In genomic region chr9:17159469-17159868, GRCh38 we compare ENCODE assay signal across 29 cellular contexts.
"Had no signal": no experiment of that assay in that cellular context is flagged by ENCODE, and none has a peak within 500 bp of the region (broad histone marks: within the 10 kb centered on the region; RNA-seq: fewer than 3 reads in every experiment).

No MANE protein-coding gene starts in this region.

- H3K4me1 ChIP-seq: left lung, lower lobe of right lung, right atrium auricular region, right lobe of liver, testis, thyroid gland, transverse colon, upper lobe of left lung, vagina had no signal

- H3K4me1 Mint-ChIP-seq: immature natural killer cell; naive B cell; stimulated activated memory B cell treated with anti-CD40 and anti-IgM and Interleukin-4, amounts not matched to agents 10 μg/mL and 1 μg/mL and 100 μg/mL, for 72 hours; stimulated activated naive CD8-positive, alpha-beta T cell treated with anti-CD3 and anti-CD28 coated beads, Interleukin-15, amount 100 ng/mL, for 72 hours had no signal

- H3K27ac ChIP-seq: left lung, lower lobe of right lung, ovary, right atrium auricular region, right lobe of liver, testis, thyroid gland, transverse colon, upper lobe of left lung, vagina had no signal

- H3K9me3 ChIP-seq: ovary, right atrium auricular region, right lobe of liver, testis, thyroid gland, transverse colon, upper lobe of left lung, vagina had no signal

- H3K27ac Mint-ChIP-seq: immature natural killer cell; natural killer cell treated with Interleukin-12 subunit alpha and Interleukin-12 subunit beta and Interleukin-15 and Interleukin-18, amount 100 ng/mL, for 72 hours; progenitor cell of endocrine pancreas; stimulated activated memory B cell treated with anti-CD40 and anti-IgM and Interleukin-4, amounts not matched to agents 10 μg/mL and 1 μg/mL and 100 μg/mL, for 72 hours; stimulated activated naive CD8-positive, alpha-beta T cell treated with anti-CD3 and anti-CD28 coated beads, Interleukin-15, amount 100 ng/mL, for 72 hours had no signal

- H3K4me3 Mint-ChIP-seq: immature natural killer cell; naive B cell; natural killer cell treated with Interleukin-12 subunit alpha and Interleukin-12 subunit beta and Interleukin-15 and Interleukin-18, amount 100 ng/mL, for 72 hours; stimulated activated memory B cell treated with anti-CD40 and anti-IgM and Interleukin-4, amounts not matched to agents 10 μg/mL and 1 μg/mL and 100 μg/mL, for 72 hours; stimulated activated naive CD8-positive, alpha-beta T cell treated with anti-CD3 and anti-CD28 coated beads, Interleukin-15, amount 100 ng/mL, for 72 hours had no signal

- H3K4me3 ChIP-seq: left lung, lower lobe of right lung, ovary, right atrium auricular region, right lobe of liver, smooth muscle cell, testis, thyroid gland, transverse colon, upper lobe of left lung, vagina had no signal

- ATAC-seq: left colon; left lung; lower lobe of right lung; natural killer cell treated with Interleukin-12 subunit alpha and Interleukin-12 subunit beta and Interleukin-15 and Interleukin-18, amount 100 ng/mL, for 72 hours; right lobe of liver; stimulated activated memory B cell treated with anti-CD40 and anti-IgM and Interleukin-4, amounts not matched to agents 10 μg/mL and 1 μg/mL and 100 μg/mL, for 72 hours; stimulated activated naive CD8-positive, alpha-beta T cell treated with anti-CD3 and anti-CD28 coated beads, Interleukin-15, amount 100 ng/mL, for 72 hours had no signal

- H3K27me3 ChIP-seq: left lung, ovary, right atrium auricular region, right lobe of liver, testis, thyroid gland, transverse colon, upper lobe of left lung, vagina had no signal

- H3K36me3 ChIP-seq: lower lobe of right lung, ovary, right atrium auricular region, thyroid gland, transverse colon, vagina had no signal

- DNase-seq: hippocampal formation; immature natural killer cell; kidney; left colon; left lung; lower lobe of right lung; mammary epithelial cell; mesenchymal stem cell; naive B cell; ovary; right lobe of liver; stimulated activated CD4-positive, alpha-beta T cell treated with anti-CD3 and anti-CD28 coated beads, Interleukin-1b, Interleukin-23, amount 100 ng/mL, for 48 hours; stimulated activated CD4-positive, alpha-beta T cell treated with anti-CD3 and anti-CD28 coated beads, Interleukin-2, amount 100 ng/mL, for 48 hours; stimulated activated CD4-positive, alpha-beta T cell treated with anti-CD3 and anti-CD28 coated beads, Interleukin-4, amount 100 ng/mL, for 4 hours; stimulated activated CD8-positive, alpha-beta memory T cell treated with anti-CD3 and anti-CD28 coated beads, Interleukin-4, amount 100 ng/mL, for 48 hours; stimulated activated naive CD4-positive, alpha-beta T cell treated with Interleukin-2 at 50 U/mL for 16 hours; stimulated activated naive CD8-positive, alpha-beta T cell treated with anti-CD3 and anti-CD28 coated beads, Interleukin-15, amount 100 ng/mL, for 72 hours; substantia nigra; testis; thyroid gland; transverse colon; upper lobe of left lung had no signal

- H3K9me3 Mint-ChIP-seq: natural killer cell treated with Interleukin-12 subunit alpha and Interleukin-12 subunit beta and Interleukin-15 and Interleukin-18, amount 100 ng/mL, for 72 hours; stimulated activated memory B cell treated with anti-CD40 and anti-IgM and Interleukin-4, amounts not matched to agents 10 μg/mL and 1 μg/mL and 100 μg/mL, for 72 hours had no signal

- H3K36me3 Mint-ChIP-seq: immature natural killer cell; naive B cell; stimulated activated memory B cell treated with anti-CD40 and anti-IgM and Interleukin-4, amounts not matched to agents 10 μg/mL and 1 μg/mL and 100 μg/mL, for 72 hours had no signal

- FAIRE-seq: islet of Langerhans, kidney had no signal

- H3K27me3 Mint-ChIP-seq: naive B cell; natural killer cell treated with Interleukin-12 subunit alpha and Interleukin-12 subunit beta and Interleukin-15 and Interleukin-18, amount 100 ng/mL, for 72 hours; progenitor cell of endocrine pancreas; stimulated activated memory B cell treated with anti-CD40 and anti-IgM and Interleukin-4, amounts not matched to agents 10 μg/mL and 1 μg/mL and 100 μg/mL, for 72 hours; stimulated activated naive CD8-positive, alpha-beta T cell treated with anti-CD3 and anti-CD28 coated beads, Interleukin-15, amount 100 ng/mL, for 72 hours had no signal
